26 cellular contexts compared by ENCODE assay signal in the genomic region with DNA sequence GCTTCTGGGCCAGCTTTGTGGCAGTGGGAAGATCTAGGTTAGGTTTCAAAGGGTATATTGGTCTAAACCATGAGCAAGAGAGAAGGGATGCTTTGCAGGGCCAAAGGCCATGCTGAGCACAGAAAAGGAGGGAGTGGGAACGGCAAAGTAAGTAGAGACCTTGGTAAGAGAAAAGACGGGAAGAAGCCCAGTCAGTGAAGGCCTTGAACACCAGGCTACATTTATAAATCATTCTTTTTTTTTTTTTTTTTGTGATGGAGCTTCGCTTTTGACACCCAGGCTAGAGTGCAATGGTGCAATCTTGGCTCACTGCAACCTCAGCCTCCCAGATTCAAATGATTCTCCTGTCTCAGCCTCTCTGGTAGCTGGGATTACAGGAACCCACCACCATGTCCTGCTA. TPM values are rescaled to one million over a fixed set of nuclear protein-coding genes. Genes with fewer than 3 reads are reported as not detected.
DNase-seq lines count a peak whose midpoint lies in the region; ATAC-seq and TF ChIP-seq lines count a peak whose summit lies in the region.
"Had no signal": no experiment of that assay in that cellular context is flagged by ENCODE, and none has a peak within 500 bp of the region (broad histone marks: within the 10 kb centered on the region; RNA-seq: fewer than 3 reads in every experiment).

No MANE protein-coding gene starts in this region.

- H3K27ac ChIP-seq in CD4-positive, CD25-positive, alpha-beta regulatory T cell (ENCODE audit: insufficient read depth, low read length, poor library complexity, severe bottlenecking) = no peak overlapping the region
- H3K27ac ChIP-seq in CD8-positive, alpha-beta T cell (ENCODE audit: low read depth, low read length) = no peak overlapping the region
- H3K27ac ChIP-seq: A549, SJCRH30 had no signal

- H3K36me3 ChIP-seq in CD4-positive, CD25-positive, alpha-beta regulatory T cell (ENCODE audit: control insufficient read depth, insufficient read depth, low read length) = peaks cover 8% of the 10 kb centered on the region
- no peaks in the 10 kb centered on the region for H3K36me3 ChIP-seq in CD8-positive, alpha-beta T cell (ENCODE audit: insufficient read depth, low read length)
- H3K36me3 ChIP-seq: SJCRH30 had no signal

- no peak overlapping the region for H3K4me3 ChIP-seq in CD4-positive, CD25-positive, alpha-beta regulatory T cell (ENCODE audit: low read depth, low read length)
- H3K4me3 ChIP-seq in CD8-positive, alpha-beta T cell (ENCODE audit: low read depth, low read length) = no peak overlapping the region
- H3K4me3 ChIP-seq: A549, MG63, SJCRH30 had no signal

- H3K9me3 Mint-ChIP-seq in CD4-positive, CD25-positive, alpha-beta regulatory T cell = no peaks in the 10 kb centered on the region
- H3K9me3 Mint-ChIP-seq in CD8-positive, alpha-beta T cell = no peaks in the 10 kb centered on the region
- peaks cover 4% of the 10 kb centered on the region for H3K9me3 Mint-ChIP-seq in activated T-helper 2 cell treated with anti-CD3 and anti-CD28 coated beads, Interferon-gamma antibody, Interleukin-2, Interleukin-4, amounts not matched to agents 10 μg/mL and 5 μg/mL and 100 μg/mL, durations not matched to agents 14 hours and 24 hours and 36 hours
- H3K9me3 Mint-ChIP-seq in naive thymus-derived CD8-positive, alpha-beta T cell = no peaks in the 10 kb centered on the region

- no peaks in the 10 kb centered on the region for H3K27me3 ChIP-seq in CD4-positive, CD25-positive, alpha-beta regulatory T cell (ENCODE audit: control insufficient read depth, insufficient read depth, low read length)
- H3K27me3 ChIP-seq in CD8-positive, alpha-beta T cell (ENCODE audit: insufficient read depth, low read length) = no peaks in the 10 kb centered on the region
- H3K27me3 ChIP-seq: MG63, SJCRH30 had no signal

- H3K4me3 Mint-ChIP-seq in CD4-positive, CD25-positive, alpha-beta regulatory T cell = peak overlapping the region in 1 of 4 donors; percentile 36
- H3K4me3 Mint-ChIP-seq in CD8-positive, alpha-beta T cell = peak overlapping the region; percentile 42
- H3K4me3 Mint-ChIP-seq in activated T-helper 2 cell treated with anti-CD3 and anti-CD28 coated beads, Interferon-gamma antibody, Interleukin-2, Interleukin-4, amounts not matched to agents 10 μg/mL and 5 μg/mL and 100 μg/mL, durations not matched to agents 14 hours and 24 hours and 36 hours (ENCODE audit: low read depth) = no peak overlapping the region
- peak overlapping the region; percentile 54 to 85 (median 74) for H3K4me3 Mint-ChIP-seq in naive thymus-derived CD8-positive, alpha-beta T cell

- peaks cover 18 to 75% (median 43%) of the 10 kb centered on the region in 4 donors for H3K4me1 Mint-ChIP-seq in CD4-positive, CD25-positive, alpha-beta regulatory T cell
- peaks cover 66% of the 10 kb centered on the region for H3K4me1 Mint-ChIP-seq in CD8-positive, alpha-beta T cell (ENCODE audit: low read depth)
- H3K4me1 Mint-ChIP-seq in activated T-helper 2 cell treated with anti-CD3 and anti-CD28 coated beads, Interferon-gamma antibody, Interleukin-2, Interleukin-4, amounts not matched to agents 10 μg/mL and 5 μg/mL and 100 μg/mL, durations not matched to agents 14 hours and 24 hours and 36 hours (ENCODE audit: low read depth) = peaks cover 32% of the 10 kb centered on the region
- H3K4me1 Mint-ChIP-seq in naive thymus-derived CD8-positive, alpha-beta T cell = peaks cover 41 to 79% (median 68%) of the 10 kb centered on the region in 4 donors

- intact Hi-C loops in CD8-positive, alpha-beta T cell (cut with DNase I, micrococcal nuclease) = no loop called here
- intact Hi-C loops in activated T-helper 2 cell treated with anti-CD3 and anti-CD28 coated beads, Interferon-gamma antibody, Interleukin-2, Interleukin-4, amounts not matched to agents 10 μg/mL and 5 μg/mL and 100 μg/mL, durations not matched to agents 14 hours and 24 hours and 36 hours (cut with micrococcal nuclease) = no loop called here

- H3K36me3 Mint-ChIP-seq in CD4-positive, CD25-positive, alpha-beta regulatory T cell = peaks cover 22% of the 10 kb centered on the region
- H3K36me3 Mint-ChIP-seq in CD8-positive, alpha-beta T cell = peaks cover 15% of the 10 kb centered on the region
- peaks cover 13% of the 10 kb centered on the region for H3K36me3 Mint-ChIP-seq in activated T-helper 2 cell treated with anti-CD3 and anti-CD28 coated beads, Interferon-gamma antibody, Interleukin-2, Interleukin-4, amounts not matched to agents 10 μg/mL and 5 μg/mL and 100 μg/mL, durations not matched to agents 14 hours and 24 hours and 36 hours (ENCODE audit: low read depth)
- H3K36me3 Mint-ChIP-seq in naive thymus-derived CD8-positive, alpha-beta T cell = peaks cover 6 to 11% (median 9%) of the 10 kb centered on the region in 3 donors

- DNase-seq in CD4-positive, CD25-positive, alpha-beta regulatory T cell = no peak
- DNase-seq in CD8-positive, alpha-beta T cell = no peak
- no peak for DNase-seq in activated T-helper 2 cell treated with anti-CD3 and anti-CD28 coated beads, Interferon-gamma antibody, Interleukin-2, Interleukin-4, amounts not matched to agents 10 μg/mL and 5 μg/mL and 100 μg/mL, durations not matched to agents 14 hours and 24 hours and 36 hours (ENCODE audit: low spot score)
- no peak for DNase-seq in naive thymus-derived CD8-positive, alpha-beta T cell
- no peak for DNase-seq in T1000 (lab: John Stamatoyannopoulos, UW)
- DNase-seq in NCI-H2081 (lab: John Stamatoyannopoulos, UW) = no peak
- DNase-seq: AML-193; C1 segment of cervical spinal cord; Calu3; DMS79 treated with DMSO at 0.1 percent for 48 hours; HCEC 1CT; KBM-7; MG63; NCI-H2029; NCI-H446 treated with DMSO at 0.1 percent for 48 hours; NCI-H526; NCI-H82; NK-92 treated with Interleukin-12 subunit alpha and Interleukin-12 subunit beta, amount 100 ng/mL, for 24 hours; PC-3; SJCRH30 had no signal

- CTCF ChIA-PET in CD8-positive, alpha-beta T cell (lab: Charles Lee) = no interaction called here

- peaks cover 33% of the 10 kb centered on the region for H3K4me1 ChIP-seq in CD4-positive, CD25-positive, alpha-beta regulatory T cell (ENCODE audit: control insufficient read depth, insufficient read depth, low read length, poor library complexity, severe bottlenecking)
- H3K4me1 ChIP-seq in CD8-positive, alpha-beta T cell (ENCODE audit: insufficient read depth, low read length) = peaks cover 52% of the 10 kb centered on the region

- no peak for TF ChIP-seq CTCF in CD8-positive, alpha-beta T cell (IDR thresholded peaks at IDR 0.05)

- no peaks in the 10 kb centered on the region for H3K9me3 ChIP-seq in CD4-positive, CD25-positive, alpha-beta regulatory T cell (ENCODE audit: control insufficient read depth in 2 of 2, low read length in 2 of 2)
- H3K9me3 ChIP-seq in CD8-positive, alpha-beta T cell (ENCODE audit: low read length) = no peaks in the 10 kb centered on the region
- H3K9me3 ChIP-seq: A549, MG63, SJCRH30 had no signal

- no peaks in the 10 kb centered on the region for H3K27me3 Mint-ChIP-seq in CD4-positive, CD25-positive, alpha-beta regulatory T cell
- no peaks in the 10 kb centered on the region for H3K27me3 Mint-ChIP-seq in CD8-positive, alpha-beta T cell (ENCODE audit: low read depth)
- no peaks in the 10 kb centered on the region for H3K27me3 Mint-ChIP-seq in activated T-helper 2 cell treated with anti-CD3 and anti-CD28 coated beads, Interferon-gamma antibody, Interleukin-2, Interleukin-4, amounts not matched to agents 10 μg/mL and 5 μg/mL and 100 μg/mL, durations not matched to agents 14 hours and 24 hours and 36 hours (ENCODE audit: low read depth)
- H3K27me3 Mint-ChIP-seq in naive thymus-derived CD8-positive, alpha-beta T cell = no peaks in the 10 kb centered on the region

- H3K27ac Mint-ChIP-seq in CD4-positive, CD25-positive, alpha-beta regulatory T cell = peak overlapping the region; percentile 58 to 95 (median 82)
- H3K27ac Mint-ChIP-seq in CD8-positive, alpha-beta T cell = no peak overlapping the region
- H3K27ac Mint-ChIP-seq in activated T-helper 2 cell treated with anti-CD3 and anti-CD28 coated beads, Interferon-gamma antibody, Interleukin-2, Interleukin-4, amounts not matched to agents 10 μg/mL and 5 μg/mL and 100 μg/mL, durations not matched to agents 14 hours and 24 hours and 36 hours = peak overlapping the region; percentile 55
- H3K27ac Mint-ChIP-seq in naive thymus-derived CD8-positive, alpha-beta T cell = peak overlapping the region in 9 of 10 donors; percentile 59 to 93 (median 78)

- ATAC-seq in CD4-positive, CD25-positive, alpha-beta regulatory T cell (ENCODE audit: low read depth in 2 of 2) = no peak
- ATAC-seq in CD8-positive, alpha-beta T cell = no peak
- no peak for ATAC-seq in naive thymus-derived CD8-positive, alpha-beta T cell
- ATAC-seq in HG03280 (IDR thresholded peaks at IDR 0.05; ENCODE audit: unreplicated experiment) = no peak
- ATAC-seq: A549, HepG2, PC-3, Right ventricle myocardium inferior, SK-N-SH treated with all-trans-retinoic acid at 6 μM for 48 hours had no signal

- POLR2A ChIA-PET in CD8-positive, alpha-beta T cell (lab: Charles Lee) = interaction anchor here (0.7 kb wide), 1 partner anchor 619 kb away, joined by 4 read pairs; no protein-coding TSS in a partner anchor
- POLR2A ChIA-PET in naive thymus-derived CD8-positive, alpha-beta T cell (lab: Charles Lee) = interaction anchor here (0.6 to 8.4 kb wide), 2 partner anchors 18 to 1424 kb away, joined by 3 to 130 read pairs; a partner anchor contains a TSS

RNA-seq across cellular contexts. Expression of a gene that starts 18.1 kb away (rescaled TPM):
- 50.8 TPM for total RNA-seq in CD4-positive, CD25-positive, alpha-beta regulatory T cell
- 1 to 10 TPM; 4.0 to 8.3 (median 6.1) TPM for polyA plus RNA-seq in CD4-positive, CD25-positive, alpha-beta regulatory T cell
- total RNA-seq in CD8-positive, alpha-beta T cell = 10 to 100 TPM; 15.4 to 20.9 TPM
- 9.4 and 13.4 TPM in 2 replicates for total RNA-seq in activated T-helper 2 cell treated with anti-CD3 and anti-CD28 coated beads, Interferon-gamma antibody, Interleukin-2, Interleukin-4, amounts not matched to agents 10 μg/mL and 5 μg/mL and 100 μg/mL, durations not matched to agents 14 hours and 24 hours and 36 hours
- 10 to 100 TPM; 65.2 to 71.1 TPM for total RNA-seq in naive thymus-derived CD8-positive, alpha-beta T cell
- 10 to 100 TPM in 1 of 3 donors, 1 to 10 TPM in 2; 2.5 to 11.6 (median 7.4) TPM for polyA plus RNA-seq in naive thymus-derived CD8-positive, alpha-beta T cell

RNA-seq across cellular contexts. Expression of a gene that starts 18.6 kb away (rescaled TPM):
- not detected for total RNA-seq in CD4-positive, CD25-positive, alpha-beta regulatory T cell
- not detected for polyA plus RNA-seq in CD4-positive, CD25-positive, alpha-beta regulatory T cell
- total RNA-seq in CD8-positive, alpha-beta T cell = under 1 TPM; 0.61 to 0.90 TPM
- total RNA-seq in activated T-helper 2 cell treated with anti-CD3 and anti-CD28 coated beads, Interferon-gamma antibody, Interleukin-2, Interleukin-4, amounts not matched to agents 10 μg/mL and 5 μg/mL and 100 μg/mL, durations not matched to agents 14 hours and 24 hours and 36 hours = not detected in 2 replicates
- total RNA-seq in naive thymus-derived CD8-positive, alpha-beta T cell = 1 to 10 TPM; 1.1 to 1.7 TPM
- under 1 TPM in 2 of 3 donors, not detected in 1; 0.31 to 0.91 TPM for polyA plus RNA-seq in naive thymus-derived CD8-positive, alpha-beta T cell
- total RNA-seq: H1 had no signal
